Comparison of ENCODE assay signal across 8 cellular contexts in genomic region chr7:23013715-23014649, GRCh38. TPM values are rescaled to one million over a fixed set of nuclear protein-coding genes. Genes with fewer than 3 reads are reported as not detected.
DNase-seq lines count a peak whose midpoint lies in the region; ATAC-seq and TF ChIP-seq lines count a peak whose summit lies in the region.

TSS of gene HYCC1 (minus strand) at chr7:23014130. CDS start at chr7:22991111, 23,019 bp downstream.

- H3K9ac ChIP-seq in OCI-LY3 (ENCODE audit: low read length), result peak within 1 kb of the TSS; percentile 82

- no peaks in the 10 kb centered on the region for H3K36me3 ChIP-seq in OCI-LY3 (replicated peaks; ENCODE audit: low read depth, low read length)

- H2AFZ ChIP-seq in OCI-LY3 (ENCODE audit: low read depth, low read length), result peak within 1 kb of the TSS; percentile 89

- H3K4me1 ChIP-seq in OCI-LY3 (ENCODE audit: low read length), result peaks cover 47% of the 10 kb centered on the region
- peaks cover 72% of the 10 kb centered on the region for H3K4me1 ChIP-seq in mononuclear cell (ENCODE audit: insufficient read depth, low read length)

- H3K4me3 ChIP-seq in OCI-LY3 (ENCODE audit: low read length) (peak within 1 kb of the TSS; percentile 98), mononuclear cell (ENCODE audit: low read length) (peak within 1 kb of the TSS; percentile 78)

- no peaks in the 10 kb centered on the region for H3K9me3 ChIP-seq in OCI-LY3 (ENCODE audit: insufficient read depth, low read length)
- H3K9me3 ChIP-seq in mononuclear cell (ENCODE audit: low read depth, low read length), result no peaks in the 10 kb centered on the region

- no peak within 1 kb of the TSS for H3K27ac ChIP-seq in OCI-LY3 (ENCODE audit: low read length)

- H4K20me1 ChIP-seq in OCI-LY3 (ENCODE audit: insufficient read depth, low read length), result peaks cover 11% of the 10 kb centered on the region; the same call in 1 of the 2 replicates

- ATAC-seq in GM21526 (IDR thresholded peaks at IDR 0.05; ENCODE audit: low FRiP score, unreplicated experiment), result peak; percentile 95

- H3K27me3 ChIP-seq in OCI-LY3 (ENCODE audit: low read depth, low read length) (no peaks in the 10 kb centered on the region), mononuclear cell (ENCODE audit: insufficient read depth, low read length) (no peaks in the 10 kb centered on the region)

- DNase-seq in DMS114 treated with DMSO at 0.1 percent for 48 hours (lab: John Stamatoyannopoulos, UW; ENCODE audit: unreplicated experiment) (peak; percentile 97), HuH-7.5 (ENCODE audit: low spot score) (peak; percentile 93), activated T-cell treated with anti-CD3 and anti-CD28 coated beads for 1 hour (ENCODE audit: low read depth) (peak; percentile 98), epidermal melanocyte (ENCODE audit: insufficient read length, low spot score) (peak; percentile 85)
- peak; percentile 96 to 99 for DNase-seq in stimulated activated CD8-positive, alpha-beta memory T cell treated with anti-CD3 and anti-CD28 coated beads, Interleukin-4, amount 100 ng/mL, for 1 hour (ENCODE audit: low read depth in 2 of 2, low spot score in 1 of 2)

- H3K4me2 ChIP-seq in OCI-LY3 (ENCODE audit: low read length), result peak within 1 kb of the TSS; percentile 72

- peak; percentile 35; the same call in 1 of the 2 replicates for TF ChIP-seq CTCF in OCI-LY3 (IDR thresholded peaks at IDR 0.05; ENCODE audit: low read depth, low read length)

- peaks cover 30% of the 10 kb centered on the region for H3K79me2 ChIP-seq in OCI-LY3 (ENCODE audit: low read length)

RNA-seq across cellular contexts. Expression of gene HYCC1, which starts in this region (rescaled TPM):
- total RNA-seq in mononuclear cell, result 14.6 TPM
